In genomic region chr13:27257648-27258253, GRCh38 we compare ENCODE assay signal across 21 cellular contexts. TPM values are rescaled to one million over a fixed set of nuclear protein-coding genes. Genes with fewer than 3 reads are reported as not detected.
DNase-seq lines count a peak whose midpoint lies in the region; ATAC-seq, FAIRE-seq and TF ChIP-seq lines count a peak whose summit lies in the region.
"Had no signal": no experiment of that assay in that cellular context is flagged by ENCODE, and none has a peak within 500 bp of the region (broad histone marks: within the 10 kb centered on the region; RNA-seq: fewer than 3 reads in every experiment).

No MANE protein-coding gene starts in this region.

- peaks cover 79% of the 10 kb centered on the region for H3K4me1 Mint-ChIP-seq in activated naive CD8-positive, alpha-beta T cell treated with anti-CD3 and anti-CD28 coated beads for 36 hours
- peaks cover 17% of the 10 kb centered on the region for H3K4me1 Mint-ChIP-seq in type B pancreatic cell (ENCODE audit: unreplicated experiment)

- TF ChIP-seq CTCF in HepG2 (CRISPR knock-in tag; IDR thresholded peaks at IDR 0.05): no peak
- no peak for TF ChIP-seq CTCF in right lobe of liver (IDR thresholded peaks at IDR 0.05)
- TF ChIP-seq CTCF in Loucy (conservative IDR thresholded peaks at IDR 0.05; ENCODE audit: low read length): no peak
- TF ChIP-seq CTCF in type B pancreatic cell (conservative IDR thresholded peaks at IDR 0.05): no peak
- no peak for TF ChIP-seq CTCF in sigmoid colon (IDR thresholded peaks at IDR 0.05)
- no peak for TF ChIP-seq CTCF in lower lobe of right lung (IDR thresholded peaks at IDR 0.05)

- peak; percentile 39 to 73; a peak in 3 of 4 replicates for TF ChIP-seq POLR2A in HepG2 (IDR thresholded peaks at IDR 0.05; ENCODE audit: insufficient read depth in 1 of 2, low read depth in 2 of 2, low read length in 2 of 2)
- TF ChIP-seq POLR2A in right lobe of liver (IDR thresholded peaks at IDR 0.05): no peak
- TF ChIP-seq POLR2A in sigmoid colon (IDR thresholded peaks at IDR 0.05): no peak

- H3K4me2 ChIP-seq in HepG2 (ENCODE audit: low read depth, low read length) (no peak overlapping the region), Loucy (ENCODE audit: low read depth, low read length, poor library complexity, severe bottlenecking) (peak overlapping the region; percentile 47)

- intact Hi-C loops in HepG2 (cut with micrococcal nuclease; ENCODE audit: unreplicated experiment) (no loop called here), right lobe of liver (cut with DNase I) (no loop called here), sigmoid colon (cut with DNase I) (loop anchor here (10.0 kb wide), 1 partner anchor 367 kb away; the partner anchor contains the start of genes LNX2 and POLR1D), lower lobe of right lung (cut with DNase I) (no loop called here)

- H3K4me3 Mint-ChIP-seq in activated naive CD8-positive, alpha-beta T cell treated with anti-CD3 and anti-CD28 coated beads for 36 hours: no peak overlapping the region
- H3K4me3 Mint-ChIP-seq in type B pancreatic cell: no peak overlapping the region
- H3K4me3 Mint-ChIP-seq: natural killer cell; T-helper 1 cell treated with Interleukin-12 subunit alpha and Interleukin-12 subunit beta and Interleukin-4 antibody, amounts not matched to agents 30 μg/mL and 1 μg/mL, for 36 hours had no signal

- H2AFZ ChIP-seq in HepG2 (ENCODE audit: low read length) (no peak overlapping the region), Loucy (ENCODE audit: low read length) (no peak overlapping the region)

- H3K36me3 Mint-ChIP-seq in activated naive CD8-positive, alpha-beta T cell treated with anti-CD3 and anti-CD28 coated beads for 36 hours: peaks cover 79% of the 10 kb centered on the region
- peaks cover 50% of the 10 kb centered on the region for H3K36me3 Mint-ChIP-seq in type B pancreatic cell

- no peaks in the 10 kb centered on the region for H3K9me2 ChIP-seq in Loucy (replicated peaks; ENCODE audit: low read depth, low read length)

- POLR2A ChIA-PET in HepG2 (lab: Yijun Ruan, JAX): interaction anchor here (3.3 kb wide), 1 partner anchor 13 kb away, joined by 10 read pairs; the partner anchor contains the start of gene RASL11A

- H3K27me3 ChIP-seq in HepG2 (ENCODE audit: control insufficient read depth in 1 of 2, insufficient read depth in 2 of 2, low read length in 2 of 2): no peaks in the 10 kb centered on the region
- H3K27me3 ChIP-seq in right lobe of liver: no peaks in the 10 kb centered on the region
- no peaks in the 10 kb centered on the region for H3K27me3 ChIP-seq in Loucy (ENCODE audit: insufficient read depth, low read length, poor library complexity, severe bottlenecking)
- H3K27me3 ChIP-seq in sigmoid colon: no peaks in the 10 kb centered on the region
- no peaks in the 10 kb centered on the region for H3K27me3 ChIP-seq in lower lobe of right lung (ENCODE audit: low read depth)
- H3K27me3 ChIP-seq: breast epithelium, testis had no signal

- no TSS peak for BruUV-seq in HepG2 (replicated peaks; lab: Mats Ljungman, UMichigan)

- H3K9me3 ChIP-seq in HepG2 (ENCODE audit: low read length): no peaks in the 10 kb centered on the region
- H3K9me3 ChIP-seq in right lobe of liver: no peaks in the 10 kb centered on the region
- H3K9me3 ChIP-seq in Loucy (ENCODE audit: insufficient read depth, low read depth, low read length): no peaks in the 10 kb centered on the region
- H3K9me3 ChIP-seq in sigmoid colon: no peaks in the 10 kb centered on the region
- H3K9me3 ChIP-seq in lower lobe of right lung: no peaks in the 10 kb centered on the region
- H3K9me3 ChIP-seq: breast epithelium, testis had no signal

- ATAC-seq in HepG2 (no peak), right lobe of liver (no peak), lower lobe of right lung (no peak)
- ATAC-seq: left ventricle myocardium superior, natural killer cell, PC-3 had no signal

- H3F3A ChIP-seq in Loucy (ENCODE audit: low read depth): peaks cover 2% of the 10 kb centered on the region; the same call in 1 of the 2 replicates

- H3K36me3 ChIP-seq in HepG2 (replicated peaks in 1 of 2; ENCODE audit: control insufficient read depth in 1 of 2, insufficient read depth in 2 of 2, low read length in 2 of 2): peaks cover 8 to 34% of the 10 kb centered on the region in 2 experiments
- H3K36me3 ChIP-seq in right lobe of liver: peaks cover 0 to 52% (median 13%) of the 10 kb centered on the region in 4 donors
- peaks cover 83% of the 10 kb centered on the region for H3K36me3 ChIP-seq in Loucy (ENCODE audit: insufficient read depth, low read length)
- peaks cover 0 to 66% (median 32%) of the 10 kb centered on the region in 4 donors for H3K36me3 ChIP-seq in sigmoid colon
- H3K36me3 ChIP-seq in lower lobe of right lung: peaks cover 71% of the 10 kb centered on the region
- H3K36me3 ChIP-seq: breast epithelium had no signal

- TF ChIP-seq EP300 in HepG2 (IDR thresholded peaks at IDR 0.05; ENCODE audit: low read depth in 2 of 2, low read length in 2 of 2) (no peak), HepG2 (CRISPR knock-in tag; IDR thresholded peaks at IDR 0.05; ENCODE audit: borderline replicate concordance) (no peak), sigmoid colon (IDR thresholded peaks at IDR 0.05) (no peak)

- no peak for DNase-seq in HepG2 (ENCODE audit: low spot score)
- no peak for DNase-seq in right lobe of liver
- DNase-seq in activated naive CD8-positive, alpha-beta T cell treated with anti-CD3 and anti-CD28 coated beads for 36 hours: no peak
- DNase-seq in type B pancreatic cell (ENCODE audit: extremely low spot score, unreplicated experiment): no peak
- DNase-seq in NCI-H2196 (lab: John Stamatoyannopoulos, UW; ENCODE audit: unreplicated experiment): no peak
- no peak for DNase-seq in sigmoid colon
- DNase-seq in lower lobe of right lung: no peak
- DNase-seq: activated CD4-positive, alpha-beta T cell treated with anti-CD3 and anti-CD28 coated beads for 4 hours; activated gamma-delta T cell; effector memory CD4-positive, alpha-beta T cell; foreskin melanocyte; left ventricle myocardium superior; natural killer cell; NCI-H1417 treated with DMSO at 0.1 percent for 48 hours; NCI-H446 treated with DMSO at 0.1 percent for 48 hours; PC-3; testis had no signal

- 0 out of 2 replicates have a peak, but pooled peaks have one; percentile 10 for TF ChIP-seq RAD21 in HepG2 (CRISPR knock-in tag; IDR thresholded peaks at IDR 0.05)

- 93% methylated on average over 11 of the region's 11 CpGs for WGBS in HepG2 (ENCODE audit: low lambda C conversion rate)
- 76% methylated on average over 7 of the region's 11 CpGs for WGBS in right lobe of liver (ENCODE audit: insufficient coverage, low coverage, low lambda C conversion rate, missing lambda C conversion rate)
- 80 to 91% methylated on average over 11 of the region's 11 CpGs for WGBS in sigmoid colon, 2 donors

- CTCF ChIA-PET in HepG2 (lab: Yijun Ruan, JAX; ENCODE audit: low intra/inter-chr PET ratio, low total read pairs): interaction anchor here (1.2 kb wide), 1 partner anchor 273 kb away, joined by 3 read pairs; no protein-coding TSS in a partner anchor

- peak overlapping the region; percentile 75 for H3K27ac Mint-ChIP-seq in activated naive CD8-positive, alpha-beta T cell treated with anti-CD3 and anti-CD28 coated beads for 36 hours
- peak overlapping the region; percentile 16 for H3K27ac Mint-ChIP-seq in type B pancreatic cell

- no peaks in the 10 kb centered on the region for H3K9me3 Mint-ChIP-seq in activated naive CD8-positive, alpha-beta T cell treated with anti-CD3 and anti-CD28 coated beads for 36 hours
- no peaks in the 10 kb centered on the region for H3K9me3 Mint-ChIP-seq in type B pancreatic cell
- H3K9me3 Mint-ChIP-seq: natural killer cell; T-helper 1 cell treated with Interleukin-12 subunit alpha and Interleukin-12 subunit beta and Interleukin-4 antibody, amounts not matched to agents 30 μg/mL and 1 μg/mL, for 36 hours had no signal

- in situ Hi-C loops in HepG2 (cut with HindIII; ENCODE audit: extremely low pct_ligation_motif_present, low pct_unique_long_range_greater_than_20kb): no loop called here

- H3K79me2 ChIP-seq in HepG2 (ENCODE audit: insufficient read depth, low read length) (peaks cover 27% of the 10 kb centered on the region), Loucy (ENCODE audit: insufficient read depth, low read length) (peaks cover 76% of the 10 kb centered on the region)

- H3K27me3 Mint-ChIP-seq in activated naive CD8-positive, alpha-beta T cell treated with anti-CD3 and anti-CD28 coated beads for 36 hours: no peaks in the 10 kb centered on the region
- no peaks in the 10 kb centered on the region for H3K27me3 Mint-ChIP-seq in type B pancreatic cell

- H4K20me1 ChIP-seq in HepG2 (ENCODE audit: insufficient read depth, low read length) (peaks cover 32% of the 10 kb centered on the region), Loucy (ENCODE audit: insufficient read depth, low read length, poor library complexity, severe bottlenecking) (peaks cover 70% of the 10 kb centered on the region)

- peak; percentile 15 for FAIRE-seq in HepG2 (lab: Jason Lieb, UNC)
- FAIRE-seq: GM19239 had no signal

- H3K4me1 ChIP-seq in HepG2 (ENCODE audit: insufficient read depth, low read length): peaks cover 50% of the 10 kb centered on the region
- H3K4me1 ChIP-seq in right lobe of liver: peaks cover 0 to 43% (median 0%) of the 10 kb centered on the region in 4 donors
- H3K4me1 ChIP-seq in Loucy (ENCODE audit: insufficient read depth, low read length, poor library complexity, severe bottlenecking): peaks cover 47% of the 10 kb centered on the region
- H3K4me1 ChIP-seq in sigmoid colon: peaks cover 0 to 32% (median 27%) of the 10 kb centered on the region in 4 donors
- H3K4me1 ChIP-seq in lower lobe of right lung: peaks cover 45% of the 10 kb centered on the region

- H3K9ac ChIP-seq in HepG2 (ENCODE audit: insufficient read depth, low read depth, low read length): no peak overlapping the region
- no peak overlapping the region for H3K9ac ChIP-seq in Loucy (ENCODE audit: low read depth, low read length, poor library complexity, severe bottlenecking)

- H3K4me3 ChIP-seq in HepG2 (replicated peaks in 1 of 3; ENCODE audit: insufficient read depth in 1 of 3, low read depth in 2 of 3, low read length in 3 of 3): no peak overlapping the region
- no peak overlapping the region for H3K4me3 ChIP-seq in right lobe of liver
- peak overlapping the region; percentile 16 for H3K4me3 ChIP-seq in Loucy (ENCODE audit: low read length, poor library complexity, severe bottlenecking)
- H3K4me3 ChIP-seq in sigmoid colon: no peak overlapping the region
- no peak overlapping the region for H3K4me3 ChIP-seq in lower lobe of right lung
- H3K4me3 ChIP-seq: breast epithelium, testis had no signal

- H3K27ac ChIP-seq in HepG2 (ENCODE audit: extremely low read length, insufficient read depth, low read length) (no peak overlapping the region), right lobe of liver (no peak overlapping the region), sigmoid colon (no peak overlapping the region), lower lobe of right lung (no peak overlapping the region)
- H3K27ac ChIP-seq: breast epithelium, testis had no signal

RNA-seq across cellular contexts. Expression of gene RPL21, which starts 6.4 kb away (rescaled TPM):
- total RNA-seq in HepG2 (2016; rRNA removed; fragmentation: Illumina TruSeq; extraction: Trizol) (1,234 and 1,660 TPM in 2 replicates), right lobe of liver (100 to 1,000 TPM; 174 to 362 (median 317) TPM), type B pancreatic cell (ENCODE audit: low replicate concordance) (949 and 1,036 TPM in 2 replicates), sigmoid colon (1,000 to 10,000 TPM in 3 of 4 donors, 100 to 1,000 TPM in 1; 708 to 2,145 (median 1,875) TPM), lower lobe of right lung (903 TPM)
- total RNA-seq in HepG2 (2016; cell fraction: cytosol; rRNA removed; fragmentation: Illumina TruSeq; extraction: Trizol; ENCODE audit: low read depth): 1,575 and 1,856 TPM in 2 replicates
- 1,231 and 1,647 TPM in 2 replicates for total RNA-seq in HepG2 (2016; cell fraction: insoluble cytoplasmic fraction; rRNA removed; fragmentation: Illumina TruSeq; extraction: Trizol)
- total RNA-seq in HepG2 (2016; cell fraction: membrane; rRNA removed; fragmentation: Illumina TruSeq; extraction: Trizol): 2,364 and 2,513 TPM in 2 replicates
- 468 and 495 TPM in 2 replicates for total RNA-seq in HepG2 (2016; cell fraction: nucleus; rRNA removed; fragmentation: Illumina TruSeq; extraction: Trizol)
- polyA plus RNA-seq in HepG2 (2011; rRNA removed) (1,013 and 1,261 TPM in 2 replicates), sigmoid colon (1,000 to 10,000 TPM; 1,833 to 2,533 (median 1,930) TPM)
- 771 and 1,026 TPM in 2 replicates for polyA plus RNA-seq in HepG2 (2011; cell fraction: cytosol; rRNA removed)
- polyA plus RNA-seq in HepG2 (2011; cell fraction: nucleus; rRNA removed): 163 and 203 TPM in 2 replicates
- 1,465 and 1,554 TPM in 2 replicates for polyA plus RNA-seq in HepG2 (2012)
- 1,743 and 1,770 TPM in 2 replicates for polyA plus RNA-seq in HepG2 (2016; cell fraction: cytosol; fragmentation: Illumina TruSeq; extraction: Trizol; ENCODE audit: low read depth)
- polyA plus RNA-seq in HepG2 (2016; cell fraction: insoluble cytoplasmic fraction; fragmentation: Illumina TruSeq; extraction: Trizol; ENCODE audit: low read depth): 1,533 and 1,679 TPM in 2 replicates
- polyA plus RNA-seq in HepG2 (2016; cell fraction: membrane; fragmentation: Illumina TruSeq; extraction: Trizol; ENCODE audit: low read depth): 2,158 and 2,160 TPM in 2 replicates
- 719 and 730 TPM in 2 replicates for polyA plus RNA-seq in HepG2 (2016; cell fraction: nucleus; fragmentation: Illumina TruSeq; extraction: Trizol; ENCODE audit: insufficient read depth, low read depth)
- polyA minus RNA-seq in HepG2 (2011; rRNA and poly(A)+ RNA removed; ENCODE audit: low replicate concordance): 37.8 and 64.0 TPM in 2 replicates
- polyA minus RNA-seq in HepG2 (2011; cell fraction: cytosol; rRNA and poly(A)+ RNA removed): 164 and 196 TPM in 2 replicates
- polyA minus RNA-seq in HepG2 (2011; cell fraction: nucleus; rRNA and poly(A)+ RNA removed): 292 and 344 TPM in 2 replicates
- 1,000 to 10,000 TPM; 1,357 to 1,413 TPM for total RNA-seq in activated naive CD8-positive, alpha-beta T cell treated with anti-CD3 and anti-CD28 coated beads for 36 hours

RNA-seq across cellular contexts. Expression of gene RASL11A, which starts 12.9 kb away (rescaled TPM):
- 3.2 and 4.1 TPM in 2 replicates for total RNA-seq in HepG2 (2016; rRNA removed; fragmentation: Illumina TruSeq; extraction: Trizol)
- 2.2 and 3.8 TPM in 2 replicates for total RNA-seq in HepG2 (2016; cell fraction: cytosol; rRNA removed; fragmentation: Illumina TruSeq; extraction: Trizol; ENCODE audit: low read depth)
- total RNA-seq in HepG2 (2016; cell fraction: insoluble cytoplasmic fraction; rRNA removed; fragmentation: Illumina TruSeq; extraction: Trizol): 2.6 and 4.1 TPM in 2 replicates
- total RNA-seq in HepG2 (2016; cell fraction: membrane; rRNA removed; fragmentation: Illumina TruSeq; extraction: Trizol): 2.7 and 2.9 TPM in 2 replicates
- total RNA-seq in HepG2 (2016; cell fraction: nucleus; rRNA removed; fragmentation: Illumina TruSeq; extraction: Trizol): 1.4 and 2.3 TPM in 2 replicates
- polyA plus RNA-seq in HepG2 (2011; rRNA removed): 3.0 and 3.7 TPM in 2 replicates
- 2.1 and 2.8 TPM in 2 replicates for polyA plus RNA-seq in HepG2 (2011; cell fraction: cytosol; rRNA removed)
- 1.1 and 1.9 TPM in 2 replicates for polyA plus RNA-seq in HepG2 (2011; cell fraction: nucleus; rRNA removed)
- 1.0 and 1.2 TPM in 2 replicates for polyA plus RNA-seq in HepG2 (2012)
- 1.3 and 2.0 TPM in 2 replicates for polyA plus RNA-seq in HepG2 (2016; cell fraction: cytosol; fragmentation: Illumina TruSeq; extraction: Trizol; ENCODE audit: low read depth)
- 3.1 and 5.6 TPM in 2 replicates for polyA plus RNA-seq in HepG2 (2016; cell fraction: insoluble cytoplasmic fraction; fragmentation: Illumina TruSeq; extraction: Trizol; ENCODE audit: low read depth)
- 1.9 and 2.7 TPM in 2 replicates for polyA plus RNA-seq in HepG2 (2016; cell fraction: membrane; fragmentation: Illumina TruSeq; extraction: Trizol; ENCODE audit: low read depth)
- polyA plus RNA-seq in HepG2 (2016; cell fraction: nucleus; fragmentation: Illumina TruSeq; extraction: Trizol; ENCODE audit: insufficient read depth, low read depth): 1.4 and 4.3 TPM in 2 replicates
- polyA minus RNA-seq in HepG2 (2011; rRNA and poly(A)+ RNA removed; ENCODE audit: low replicate concordance): 9.1 and 16.5 TPM in 2 replicates
- 2.8 and 5.8 TPM in 2 replicates for polyA minus RNA-seq in HepG2 (2011; cell fraction: cytosol; rRNA and poly(A)+ RNA removed)
- 0.39 and 1.7 TPM in 2 replicates for polyA minus RNA-seq in HepG2 (2011; cell fraction: nucleus; rRNA and poly(A)+ RNA removed)
- total RNA-seq in right lobe of liver: 10 to 100 TPM in 1 of 6 experiments, 1 to 10 TPM in 5; 4.2 to 23.4 (median 6.1) TPM
- 1 to 10 TPM; 2.0 to 3.0 TPM for total RNA-seq in activated naive CD8-positive, alpha-beta T cell treated with anti-CD3 and anti-CD28 coated beads for 36 hours
- 15.9 and 19.0 TPM in 2 replicates for total RNA-seq in type B pancreatic cell (ENCODE audit: low replicate concordance)
- total RNA-seq in sigmoid colon: 100 to 1,000 TPM in 1 of 4 donors, 10 to 100 TPM in 3; 14.1 to 123 (median 18.4) TPM
- polyA plus RNA-seq in sigmoid colon: 10 to 100 TPM; 33.0 to 51.6 (median 43.1) TPM
- total RNA-seq in lower lobe of right lung: 20.6 TPM

Comparison
In these comparisons a context has a peak if more than half of its experiments do, and no peak if none do; other contexts are left out.
1. POLR2A ChIP-seq: peak in HepG2 (2 of 2); none in right lobe of liver (single experiment) and sigmoid colon (0 of 2).